5 cellular contexts compared by ENCODE assay signal in the genomic region with DNA sequence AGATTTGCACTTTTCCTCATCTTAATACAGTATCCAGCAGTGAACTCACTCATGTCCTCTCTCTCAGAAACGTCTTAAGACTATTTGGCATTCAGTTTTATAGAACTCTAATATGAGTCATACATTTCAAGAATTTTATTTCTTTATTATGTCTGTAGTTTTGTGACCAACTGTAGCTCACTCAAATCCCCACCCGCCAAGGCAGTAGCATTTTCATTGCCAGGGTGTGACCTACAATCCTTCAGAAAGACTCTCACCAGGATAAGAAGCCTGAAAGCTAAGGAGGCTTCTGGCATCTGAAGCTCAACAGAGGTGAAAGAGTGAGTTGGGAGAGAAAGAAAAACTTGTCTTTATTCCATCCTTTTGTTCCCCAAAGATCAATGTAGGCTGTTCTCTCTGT.
"Had no signal": no experiment of that assay in that cellular context is flagged by ENCODE, and none has a peak within 500 bp of the region (broad histone marks: within the 10 kb centered on the region; RNA-seq: fewer than 3 reads in every experiment).

No MANE protein-coding gene starts in this region.

- H3K9me3 Mint-ChIP-seq: H9 had no signal

- ATAC-seq: GM23338, K562 had no signal

- H3K4me3 Mint-ChIP-seq: GM23338, H9 had no signal

- DNase-seq: H9, HCEC 1CT, IMR-90 had no signal

- H3K4me3 ChIP-seq: GM23338, K562 had no signal

- H3K4me1 Mint-ChIP-seq: GM23338, H9 had no signal

- H3K27ac Mint-ChIP-seq: GM23338, H9 had no signal
